In the genomic region with DNA sequence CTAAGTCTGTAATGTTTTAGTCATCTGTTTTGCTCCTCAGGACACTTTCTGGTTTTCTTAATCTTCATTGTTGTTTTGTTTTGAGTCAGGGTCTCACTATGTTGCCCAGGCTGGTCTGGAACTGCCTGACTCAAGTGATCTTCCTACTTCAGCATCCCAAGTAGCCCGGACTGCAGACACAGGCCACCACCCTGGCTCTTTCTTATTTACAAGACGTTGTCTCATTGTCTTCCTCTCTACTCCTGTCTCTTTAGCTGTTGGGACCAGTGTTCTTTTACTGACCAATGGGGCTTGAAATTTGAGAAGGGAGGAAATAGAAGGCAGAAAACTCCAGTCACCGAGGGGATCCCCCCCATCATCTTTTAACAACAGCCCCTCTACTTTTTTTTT, we compare ENCODE assay signal across 8 cellular contexts. TPM values are rescaled to one million over a fixed set of nuclear protein-coding genes. Genes with fewer than 3 reads are reported as not detected.
DNase-seq lines count a peak whose midpoint lies in the region; ATAC-seq, FAIRE-seq and TF ChIP-seq lines count a peak whose summit lies in the region.

No MANE protein-coding gene starts in this region.

- intact Hi-C loops in CD4-positive, alpha-beta T cell (cut with DNase I, micrococcal nuclease), result loop anchor here (2.0 kb wide), 4 partner anchors 18 to 144 kb away; a partner anchor contains a TSS
- intact Hi-C loops in HCT116 (cut with micrococcal nuclease), result no loop called here

- peak overlapping the region; percentile 92 for H3K4me3 Mint-ChIP-seq in CD4-positive, alpha-beta T cell
- peak overlapping the region; percentile 83 for H3K4me3 Mint-ChIP-seq in activated naive CD8-positive, alpha-beta T cell treated with anti-CD3 and anti-CD28 coated beads, Interleukin-2, amount 10 ng/mL, durations not matched to agents 7 days and 5 days
- H3K4me3 Mint-ChIP-seq in naive B cell, result peak overlapping the region; percentile 80 to 99 (median 98)

- no peak for TF ChIP-seq RAD21 in HCT116 (IDR thresholded peaks at IDR 0.05; ENCODE audit: low read depth)

- no peak for DNase-seq in CD4-positive, alpha-beta T cell
- DNase-seq in HCT116 (ENCODE audit: low read depth, low spot score) (no peak), naive B cell (no peak), amniotic stem cell (lab: John Stamatoyannopoulos, UW) (no peak), urothelium cell line (ENCODE audit: low spot score) (no peak), Peyer's patch (no peak)
- no peak for DNase-seq in activated naive CD8-positive, alpha-beta T cell treated with anti-CD3 and anti-CD28 coated beads, Interleukin-2, amount 10 ng/mL, durations not matched to agents 7 days and 5 days

- no peaks in the 10 kb centered on the region for H3K36me3 ChIP-seq in HCT116 (ENCODE audit: control insufficient read depth in 1 of 2, insufficient read depth in 2 of 2, low read length in 2 of 2)
- peaks cover 0 to 10% (median 0%) of the 10 kb centered on the region in 3 donors for H3K36me3 ChIP-seq in Peyer's patch

- no peak overlapping the region for H2AFZ ChIP-seq in HCT116 (ENCODE audit: low read depth, low read length, poor library complexity, severe bottlenecking)

- H3K27me3 Mint-ChIP-seq in CD4-positive, alpha-beta T cell, result peaks cover 8% of the 10 kb centered on the region
- H3K27me3 Mint-ChIP-seq in activated naive CD8-positive, alpha-beta T cell treated with anti-CD3 and anti-CD28 coated beads, Interleukin-2, amount 10 ng/mL, durations not matched to agents 7 days and 5 days, result peaks cover 26% of the 10 kb centered on the region
- H3K27me3 Mint-ChIP-seq in naive B cell, result no peaks in the 10 kb centered on the region

- no peaks in the 10 kb centered on the region for H3K27me3 ChIP-seq in CD4-positive, alpha-beta T cell (ENCODE audit: control insufficient read depth, insufficient read depth, low read length)
- H3K27me3 ChIP-seq in HCT116 (ENCODE audit: insufficient read depth, low read length), result no peaks in the 10 kb centered on the region
- no peaks in the 10 kb centered on the region for H3K27me3 ChIP-seq in Peyer's patch

- no peaks in the 10 kb centered on the region for H3K9me2 ChIP-seq in HCT116 (ENCODE audit: insufficient read depth)

- no peaks in the 10 kb centered on the region for H4K20me1 ChIP-seq in HCT116 (ENCODE audit: insufficient read depth)

- no peak overlapping the region for H3K4me3 ChIP-seq in HCT116 (replicated peaks in 1 of 2; ENCODE audit: low read depth in 1 of 2, low read length in 2 of 2)
- peak overlapping the region in 1 of 4 donors; percentile 78 for H3K4me3 ChIP-seq in Peyer's patch

- no peak for FAIRE-seq in urothelium cell line (lab: Jason Lieb, UNC)

- H3K4me1 Mint-ChIP-seq in CD4-positive, alpha-beta T cell (ENCODE audit: low read depth), result peaks cover 13% of the 10 kb centered on the region
- peaks cover 19% of the 10 kb centered on the region for H3K4me1 Mint-ChIP-seq in activated naive CD8-positive, alpha-beta T cell treated with anti-CD3 and anti-CD28 coated beads, Interleukin-2, amount 10 ng/mL, durations not matched to agents 7 days and 5 days
- peaks cover 30 to 46% (median 41%) of the 10 kb centered on the region in 3 donors for H3K4me1 Mint-ChIP-seq in naive B cell

- CTCF ChIA-PET in CD4-positive, alpha-beta T cell (lab: Charles Lee), result interaction anchor here (1.9 to 3.8 kb wide), 2 partner anchors 18 to 106 kb away, joined by 7 to 21 read pairs; a partner anchor contains a TSS
- CTCF ChIA-PET in HCT116 (lab: Charles Lee), result interaction anchor here (2.1 kb wide), 1 partner anchor 18 kb away, joined by 7 read pairs; a partner anchor contains a TSS

- H3K9ac ChIP-seq in HCT116 (ENCODE audit: low read length), result no peak overlapping the region

- no peaks in the 10 kb centered on the region for H3K79me2 ChIP-seq in HCT116 (ENCODE audit: insufficient read depth, low read length)

- peak overlapping the region; percentile 95 for H3K4me2 ChIP-seq in HCT116 (ENCODE audit: low read length)

- TF ChIP-seq POLR2A in HCT116 (IDR thresholded peaks at IDR 0.05; ENCODE audit: borderline replicate concordance, extremely low read depth, insufficient read depth, insufficient read length), result no peak
- no peak for TF ChIP-seq POLR2A in Peyer's patch (IDR thresholded peaks at IDR 0.05)

- no peak overlapping the region for H3K27ac ChIP-seq in CD4-positive, alpha-beta T cell (ENCODE audit: low read depth, low read length)
- no peak overlapping the region for H3K27ac ChIP-seq in HCT116 (ENCODE audit: low read depth, low read length)
- H3K27ac ChIP-seq in Peyer's patch, result peak overlapping the region in 2 of 4 donors; percentile 44 to 78

- POLR2A ChIA-PET in CD4-positive, alpha-beta T cell (lab: Charles Lee), result interaction anchor here (1.6 to 2.1 kb wide), 3 partner anchors 19 to 145 kb away, joined by 3 to 11 read pairs (median 11); a partner anchor contains a TSS
- POLR2A ChIA-PET in HCT116 (lab: Charles Lee), result interaction anchor here (1.0 to 2.5 kb wide), 2 partner anchors 8 to 18 kb away, joined by 3 to 9 read pairs; a partner anchor contains a TSS
- POLR2A ChIA-PET in activated naive CD8-positive, alpha-beta T cell treated with anti-CD3 and anti-CD28 coated beads, Interleukin-2, amount 10 ng/mL, durations not matched to agents 7 days and 5 days (lab: Charles Lee), result interaction anchor here (1.0 to 3.4 kb wide), 4 partner anchors 18 to 106 kb away, joined by 3 to 13 read pairs (median 9); a partner anchor contains a TSS

- peaks cover 2% of the 10 kb centered on the region for H3K36me3 Mint-ChIP-seq in CD4-positive, alpha-beta T cell (ENCODE audit: low read depth)
- no peaks in the 10 kb centered on the region for H3K36me3 Mint-ChIP-seq in activated naive CD8-positive, alpha-beta T cell treated with anti-CD3 and anti-CD28 coated beads, Interleukin-2, amount 10 ng/mL, durations not matched to agents 7 days and 5 days
- H3K36me3 Mint-ChIP-seq in naive B cell, result peaks cover 0 to 5% of the 10 kb centered on the region in 2 donors

- no peak for ATAC-seq in CD4-positive, alpha-beta T cell (ENCODE audit: poor library complexity)
- ATAC-seq in HCT116 (no peak), naive B cell (ENCODE audit: low read depth in 2 of 2) (no peak), GM21526 (IDR thresholded peaks at IDR 0.05; ENCODE audit: low FRiP score, unreplicated experiment) (no peak)
- no peak for ATAC-seq in activated naive CD8-positive, alpha-beta T cell treated with anti-CD3 and anti-CD28 coated beads, Interleukin-2, amount 10 ng/mL, durations not matched to agents 7 days and 5 days (ENCODE audit: low read depth)

- RAD21 ChIA-PET in HCT116 (lab: Charles Lee; ENCODE audit: low non-redundant PET in 1 of 2, low total read pairs in 2 of 2, uncharacterized antibody in 2 of 2, unreplicated experiment in 2 of 2), result no interaction called here

- no TSS peak for BruUV-seq in HCT116 (replicated peaks; lab: Mats Ljungman, UMichigan)

- H3K4me1 ChIP-seq in HCT116 (ENCODE audit: control insufficient read depth in 1 of 2, insufficient read depth in 2 of 2, low read length in 2 of 2), result peaks cover 8 to 14% of the 10 kb centered on the region in 2 experiments; a peak in 3 of 4 replicates
- peaks cover 0 to 12% (median 0%) of the 10 kb centered on the region in 4 donors for H3K4me1 ChIP-seq in Peyer's patch

- no peaks in the 10 kb centered on the region for H3K9me3 Mint-ChIP-seq in CD4-positive, alpha-beta T cell
- no peaks in the 10 kb centered on the region for H3K9me3 Mint-ChIP-seq in activated naive CD8-positive, alpha-beta T cell treated with anti-CD3 and anti-CD28 coated beads, Interleukin-2, amount 10 ng/mL, durations not matched to agents 7 days and 5 days
- no peaks in the 10 kb centered on the region for H3K9me3 Mint-ChIP-seq in naive B cell

- no peaks in the 10 kb centered on the region for H3K9me3 ChIP-seq in CD4-positive, alpha-beta T cell (ENCODE audit: control insufficient read depth, low read length)
- H3K9me3 ChIP-seq in HCT116 (ENCODE audit: control insufficient read depth in 1 of 2, insufficient read depth in 1 of 2, low read depth in 1 of 2, low read length in 2 of 2) (no peaks in the 10 kb centered on the region), Peyer's patch (no peaks in the 10 kb centered on the region)

- H3K27ac Mint-ChIP-seq in CD4-positive, alpha-beta T cell, result peak overlapping the region; percentile 73
- H3K27ac Mint-ChIP-seq in activated naive CD8-positive, alpha-beta T cell treated with anti-CD3 and anti-CD28 coated beads, Interleukin-2, amount 10 ng/mL, durations not matched to agents 7 days and 5 days, result peak overlapping the region; percentile 82
- peak overlapping the region in 4 of 6 donors; percentile 88 to 94 (median 91) for H3K27ac Mint-ChIP-seq in naive B cell

- no peak for TF ChIP-seq CTCF in CD4-positive, alpha-beta T cell (IDR thresholded peaks at IDR 0.05)
- TF ChIP-seq CTCF in HCT116 (IDR thresholded peaks at IDR 0.05 in 2 of 3, conservative IDR thresholded peaks at IDR 0.05 in 1 of 3; ENCODE audit: borderline replicate concordance in 1 of 3, insufficient read depth in 1 of 3, low read depth in 2 of 3, low read length in 2 of 3), result no peak
- no peak for TF ChIP-seq CTCF in Peyer's patch (IDR thresholded peaks at IDR 0.05)

TF ChIP-seq in HCT116, 20 proteins besides CTCF, POLR2A, EP300 and RAD21 (continues in another document):
- no peak for TF ChIP-seq ZNF274 (IDR thresholded peaks at IDR 0.05; ENCODE audit: low read depth, low read length)

RNA-seq across cellular contexts. Expression of a gene that starts 1.2 kb away (rescaled TPM):
- total RNA-seq in CD4-positive, alpha-beta T cell, result 10 to 100 TPM; 22.1 to 25.5 TPM
- total RNA-seq in HCT116 (2021; ENCODE audit: unreplicated experiment) (28.3 TPM), Peyer's patch (100 to 1,000 TPM in 1 of 4 donors, 10 to 100 TPM in 3; 48.7 to 150 (median 64.7) TPM)
- 17.0 and 20.0 TPM in 2 replicates for polyA plus RNA-seq in HCT116 (2012)
- 10 to 100 TPM; 15.8 to 16.6 TPM for total RNA-seq in activated naive CD8-positive, alpha-beta T cell treated with anti-CD3 and anti-CD28 coated beads, Interleukin-2, amount 10 ng/mL, durations not matched to agents 7 days and 5 days
- polyA plus RNA-seq in naive B cell (ENCODE audit: low read depth in 6 of 6), result 100 to 1,000 TPM; 134 to 305 (median 175) TPM

RNA-seq across cellular contexts. Expression of a gene that starts 18.2 kb away (rescaled TPM):
- total RNA-seq in CD4-positive, alpha-beta T cell, result 10 to 100 TPM; 19.4 to 20.3 TPM
- total RNA-seq in HCT116 (2021; ENCODE audit: unreplicated experiment) (31.2 TPM), Peyer's patch (10 to 100 TPM in 3 of 4 donors, 1 to 10 TPM in 1; 8.6 to 20.6 (median 12.5) TPM)
- 11.4 and 14.6 TPM in 2 replicates for polyA plus RNA-seq in HCT116 (2012)
- total RNA-seq in activated naive CD8-positive, alpha-beta T cell treated with anti-CD3 and anti-CD28 coated beads, Interleukin-2, amount 10 ng/mL, durations not matched to agents 7 days and 5 days, result 10 to 100 TPM; 16.4 TPM
- polyA plus RNA-seq in naive B cell (ENCODE audit: low read depth in 6 of 6), result 10 to 100 TPM; 19.5 to 25.9 (median 22.5) TPM
